In the genomic region with DNA sequence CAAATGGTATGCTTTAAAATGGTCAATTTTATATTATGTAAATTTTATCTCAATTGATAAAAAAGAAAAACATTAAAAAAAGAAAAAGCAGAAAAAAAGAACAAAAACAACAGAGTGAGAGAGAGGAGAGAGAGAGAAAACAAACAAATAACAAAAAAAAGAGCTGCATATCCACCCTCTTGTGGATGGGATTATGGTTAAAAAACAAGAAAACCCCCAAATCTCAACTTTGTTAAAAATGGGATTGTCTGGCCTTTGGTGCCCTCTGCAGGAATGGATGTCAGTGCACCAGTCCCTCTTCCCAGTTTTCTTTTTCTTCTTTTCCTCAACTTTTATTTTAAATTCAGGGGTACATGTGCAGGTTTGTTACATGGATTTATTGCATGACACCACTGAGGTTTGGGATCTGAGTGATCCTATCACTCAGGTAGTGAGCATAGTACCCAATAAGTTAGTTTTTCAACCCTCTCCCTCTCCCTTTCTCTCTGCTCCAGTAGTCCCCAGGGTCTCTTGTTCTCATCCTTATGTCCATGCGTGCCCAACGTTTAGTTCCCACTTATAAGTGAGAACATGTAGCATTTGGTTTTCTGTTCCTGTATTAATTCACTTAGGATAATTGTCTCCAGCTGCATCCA, we compare ENCODE assay signal across 8 cellular contexts. TPM values are rescaled to one million over a fixed set of nuclear protein-coding genes. Genes with fewer than 3 reads are reported as not detected.
DNase-seq lines count a peak whose midpoint lies in the region; ATAC-seq and TF ChIP-seq lines count a peak whose summit lies in the region.

No MANE protein-coding gene starts in this region.

- H3K27ac ChIP-seq in thyroid gland, result no peak overlapping the region

- no peaks in the 10 kb centered on the region for H3K36me3 ChIP-seq in NT2/D1 (ENCODE audit: insufficient read depth, insufficient read length, low read length)
- no peaks in the 10 kb centered on the region for H3K36me3 ChIP-seq in thyroid gland

- intact Hi-C loops in thyroid gland (cut with DNase I), result no loop called here

- TF ChIP-seq CTCF in AG09319 (IDR thresholded peaks at IDR 0.05; ENCODE audit: low read depth, low read length) (peak; percentile 72), astrocyte of the cerebellum (IDR thresholded peaks at IDR 0.05; ENCODE audit: low read depth, low read length, missing control alignments) (peak; percentile 73), thyroid gland (IDR thresholded peaks at IDR 0.05) (peak; percentile 12 to 88 (median 62))

- TF ChIP-seq POLR2A in thyroid gland (IDR thresholded peaks at IDR 0.05), result no peak

- H3K9me3 ChIP-seq in NT2/D1 (ENCODE audit: insufficient read depth, low read length) (no peaks in the 10 kb centered on the region), thyroid gland (no peaks in the 10 kb centered on the region)

- H3K4me1 ChIP-seq in NT2/D1 (ENCODE audit: insufficient read depth, insufficient read length) (no peaks in the 10 kb centered on the region), thyroid gland (no peaks in the 10 kb centered on the region)

- in situ Hi-C loops in astrocyte of the cerebellum (cut with HindIII; ENCODE audit: low sequenced_read_pairs), result no loop called here

- H3K27me3 ChIP-seq in NT2/D1 (ENCODE audit: insufficient read depth, insufficient read length), result peaks cover 76% of the 10 kb centered on the region
- no peaks in the 10 kb centered on the region for H3K27me3 ChIP-seq in thyroid gland

- no peak for ATAC-seq in GM18909 (IDR thresholded peaks at IDR 0.05; ENCODE audit: poor library complexity, unreplicated experiment)

- 28 to 44% methylated on average over 2 of the region's 2 CpGs for WGBS in thyroid gland, 2 donors

- H3K4me3 ChIP-seq in NT2/D1 (ENCODE audit: insufficient read length, low read depth) (no peak overlapping the region), astrocyte of the cerebellum (ENCODE audit: low read depth, low read length) (no peak overlapping the region), thyroid gland (replicated peaks in 1 of 3) (no peak overlapping the region)

- peak; percentile 16 for DNase-seq in AG09319 (ENCODE audit: extremely low read depth, low read depth)
- DNase-seq in GM03348 (ENCODE audit: low spot score), result peak; percentile 78
- DNase-seq in NT2/D1 (ENCODE audit: low read depth, low spot score), result peak; percentile 48
- peak; percentile 29 for DNase-seq in astrocyte of the cerebellum (ENCODE audit: low read depth)
- DNase-seq in iPS-NIHi7 (ENCODE audit: extremely low spot score), result peak; percentile 77
- peak in 1 of 2 donors; percentile 23 for DNase-seq in thyroid gland
- DNase-seq in UCSD-AML1 (lab: John Stamatoyannopoulos, UW; ENCODE audit: unreplicated experiment), result no peak

- H3K9ac ChIP-seq in NT2/D1 (ENCODE audit: insufficient read length, low read depth), result no peak overlapping the region

RNA-seq across cellular contexts. Expression of gene RNF187, which starts 28.1 kb away (rescaled TPM):
- total RNA-seq in thyroid gland, result 100 to 1,000 TPM in 2 of 4 donors, 10 to 100 TPM in 2; 34.8 to 204 (median 98.4) TPM
